8 cellular contexts compared by ENCODE assay signal in genomic region chr3:155871746-155872158, GRCh38. TPM values are rescaled to one million over a fixed set of nuclear protein-coding genes. Genes with fewer than 3 reads are reported as not detected.
DNase-seq lines count a peak whose midpoint lies in the region; ATAC-seq and TF ChIP-seq lines count a peak whose summit lies in the region.

No MANE protein-coding gene starts in this region.

- no peaks in the 10 kb centered on the region for H3K36me3 ChIP-seq in PC-3 (ENCODE audit: low read depth, low read length)
- H3K36me3 ChIP-seq in esophagus squamous epithelium, result no peaks in the 10 kb centered on the region

- no peak for TF ChIP-seq POLR2A in esophagus squamous epithelium (IDR thresholded peaks at IDR 0.05)

- POLR2A ChIA-PET in PC-3 (lab: Charles Lee; ENCODE audit: unreplicated experiment), result no interaction called here

- H3K79me2 ChIP-seq in PC-3 (ENCODE audit: low read length), result peaks cover 63% of the 10 kb centered on the region

- H3K4me1 ChIP-seq in PC-3 (ENCODE audit: insufficient read depth, low read length), result peaks cover 14% of the 10 kb centered on the region
- H3K4me1 ChIP-seq in esophagus squamous epithelium, result peaks cover 0 to 55% (median 20%) of the 10 kb centered on the region in 3 donors

- CTCF ChIA-PET in PC-3 (lab: Charles Lee), result no interaction called here

- DNase-seq in GM12864 (ENCODE audit: low read depth), result no peak
- DNase-seq in PC-3, result no peak
- DNase-seq in esophagus squamous epithelium (lab: John Stamatoyannopoulos, UW), result no peak
- peak; percentile 26 for DNase-seq in pons (ENCODE audit: low spot score)
- no peak for DNase-seq in stimulated activated CD4-positive, alpha-beta T cell treated with anti-CD3 and anti-CD28 coated beads, Interleukin-15, amount 100 ng/mL, for 24 hours
- no peak for DNase-seq in Ammon's horn (ENCODE audit: low spot score)
- DNase-seq in KG1 (lab: John Stamatoyannopoulos, UW), result no peak

- no TSS peak for BruUV-seq in PC-3 (replicated peaks; lab: Mats Ljungman, UMichigan)

- no peaks in the 10 kb centered on the region for H3K9me2 ChIP-seq in PC-3 (replicated peaks; ENCODE audit: low read length)

- H3F3A ChIP-seq in PC-3 (ENCODE audit: low read length, unreplicated experiment), result no peaks in the 10 kb centered on the region

- H3K4me3 ChIP-seq in GM12864 (ENCODE audit: low read depth, low read length) (peak overlapping the region; percentile 93), PC-3 (ENCODE audit: low read length) (peak overlapping the region; percentile 79), esophagus squamous epithelium (peak overlapping the region; percentile 85 to 99 (median 93))

- H2AFZ ChIP-seq in PC-3 (ENCODE audit: low read length), result peak overlapping the region; percentile 85

- ATAC-seq in GM21717 (IDR thresholded peaks at IDR 0.05; ENCODE audit: unreplicated experiment), result peak; percentile 16
- ATAC-seq in PC-3, result no peak

- intact Hi-C loops in PC-3 (cut with micrococcal nuclease) (loop anchor here (5.0 kb wide), 1 partner anchor 124 kb away; the partner anchor contains the start of gene PLCH1), esophagus squamous epithelium (cut with DNase I) (no loop called here)

- no peaks in the 10 kb centered on the region for H3K27me3 ChIP-seq in PC-3 (ENCODE audit: low read length)
- H3K27me3 ChIP-seq in esophagus squamous epithelium, result no peaks in the 10 kb centered on the region

- peak overlapping the region; percentile 84 for H3K4me2 ChIP-seq in PC-3 (ENCODE audit: low read length)

- TF ChIP-seq CTCF in GM12864 (IDR thresholded peaks at IDR 0.05; ENCODE audit: low read depth, low read length, missing control alignments) (no peak), PC-3 (conservative IDR thresholded peaks at IDR 0.05; ENCODE audit: low read depth, low read length) (no peak), esophagus squamous epithelium (IDR thresholded peaks at IDR 0.05) (no peak)

- H3K9me3 ChIP-seq in PC-3 (ENCODE audit: low read length) (no peaks in the 10 kb centered on the region), esophagus squamous epithelium (no peaks in the 10 kb centered on the region)

- peaks cover 34% of the 10 kb centered on the region for H4K20me1 ChIP-seq in PC-3 (ENCODE audit: low read length)

- peak overlapping the region; percentile 97 for H3K9ac ChIP-seq in PC-3 (ENCODE audit: low read length)

- H3K27ac ChIP-seq in PC-3 (ENCODE audit: low read length) (peak overlapping the region; percentile 75), esophagus squamous epithelium (peak overlapping the region; percentile 95 to 97 (median 96))

- WGBS in esophagus squamous epithelium, 2 donors, result 0% methylated on average over 19 of the region's 19 CpGs

RNA-seq across cellular contexts. Expression of gene GMPS, which starts 1.3 kb away (rescaled TPM):
- total RNA-seq in PC-3 (2014; rRNA removed) (42.2 and 43.3 TPM in 2 replicates), esophagus squamous epithelium (10 to 100 TPM; 14.3 to 47.9 (median 36.8) TPM)

RNA-seq across cellular contexts. Expression of gene SLC33A1, which starts 17.5 kb away (rescaled TPM):
- 32.3 and 32.9 TPM in 2 replicates for total RNA-seq in PC-3 (2014; rRNA removed)
- 10 to 100 TPM; 16.3 to 22.0 (median 21.8) TPM for total RNA-seq in esophagus squamous epithelium
